Comparison of ENCODE assay signal across 19 cellular contexts in genomic region chr7:150388306-150388705, GRCh38. TPM values are rescaled to one million over a fixed set of nuclear protein-coding genes. Genes with fewer than 3 reads are reported as not detected.
DNase-seq lines count a peak whose midpoint lies in the region; ATAC-seq and TF ChIP-seq lines count a peak whose summit lies in the region.
"Had no signal": no experiment of that assay in that cellular context is flagged by ENCODE, and none has a peak within 500 bp of the region (broad histone marks: within the 10 kb centered on the region; RNA-seq: fewer than 3 reads in every experiment).

No MANE protein-coding gene starts in this region.

- H3K27ac ChIP-seq in GM23338 (ENCODE audit: low read depth) = no peak overlapping the region
- peak overlapping the region; percentile 57 for H3K27ac ChIP-seq in angular gyrus (ENCODE audit: low read depth, low read length)
- peak overlapping the region; percentile 22 for H3K27ac ChIP-seq in right cardiac atrium (ENCODE audit: low read length)
- peak overlapping the region; percentile 60 to 76 (median 67) for H3K27ac ChIP-seq in sigmoid colon
- H3K27ac ChIP-seq: foreskin keratinocyte, uterus had no signal

- TF ChIP-seq CTCF in GM23338 (conservative IDR thresholded peaks at IDR 0.05; ENCODE audit: low read depth in 2 of 2) = no peak
- no peak for TF ChIP-seq CTCF in sigmoid colon (IDR thresholded peaks at IDR 0.05)

- H3K27me3 ChIP-seq in GM23338 (ENCODE audit: insufficient read depth) (no peaks in the 10 kb centered on the region), right cardiac atrium (ENCODE audit: control insufficient read depth, insufficient read depth) (no peaks in the 10 kb centered on the region), sigmoid colon (no peaks in the 10 kb centered on the region)
- H3K27me3 ChIP-seq: foreskin keratinocyte, uterus had no signal

- no peak for TF ChIP-seq EP300 in sigmoid colon (IDR thresholded peaks at IDR 0.05)

- DNase-seq in GM23338 (ENCODE audit: low spot score) (no peak), right cardiac atrium (no peak), sigmoid colon (no peak), NCI-H2227 (lab: John Stamatoyannopoulos, UW; ENCODE audit: unreplicated experiment) (no peak), DMS79 treated with DMSO at 0.1 percent for 48 hours (lab: John Stamatoyannopoulos, UW) (no peak), sciatic nerve (ENCODE audit: low spot score) (no peak)
- DNase-seq: activated CD4-positive, CD25-positive, alpha-beta regulatory T cell treated with anti-CD3 and anti-CD28 coated beads, Interleukin-2, amount 50 U/mL, for 72 hours; CD8-positive, alpha-beta T cell; foreskin keratinocyte; naive B cell; NCI-H1930; stimulated activated naive CD8-positive, alpha-beta T cell treated with anti-CD3 and anti-CD28 coated beads, Interleukin-15, Interleukin-2, amounts not matched to agents 100 U/mL and 50 U/mL, for 24 hours had no signal

- H3K27ac Mint-ChIP-seq in GM23338 = peak overlapping the region; percentile 89
- H3K27ac Mint-ChIP-seq: CD8-positive, alpha-beta T cell; naive B cell; T-helper 2 cell treated with Interferon-gamma antibody and Interleukin-4, amounts not matched to agents 5 μg/mL and 100 μg/mL, for 36 hours had no signal

- H3K36me3 ChIP-seq in GM23338 (ENCODE audit: insufficient read depth) (peaks cover 10% of the 10 kb centered on the region; the same call in 1 of the 2 replicates), sigmoid colon (no peaks in the 10 kb centered on the region)
- H3K36me3 ChIP-seq: prostate gland, uterus had no signal

- 74% methylated on average over 7 of the region's 7 CpGs for WGBS in right cardiac atrium
- 68 to 89% methylated on average over 7 of the region's 7 CpGs for WGBS in sigmoid colon, 2 donors

- H3K9me3 ChIP-seq in right cardiac atrium (ENCODE audit: control insufficient read depth, low read length) = no peaks in the 10 kb centered on the region
- no peaks in the 10 kb centered on the region for H3K9me3 ChIP-seq in sigmoid colon
- H3K9me3 ChIP-seq: prostate gland, uterus had no signal

- H3K4me3 Mint-ChIP-seq in GM23338 = no peak overlapping the region
- H3K4me3 Mint-ChIP-seq: CD8-positive, alpha-beta T cell; naive B cell; T-helper 2 cell treated with Interferon-gamma antibody and Interleukin-4, amounts not matched to agents 5 μg/mL and 100 μg/mL, for 36 hours had no signal

- ATAC-seq in GM23338 (no peak), right cardiac atrium (no peak), GM21526 (IDR thresholded peaks at IDR 0.05; ENCODE audit: low FRiP score, unreplicated experiment) (no peak), sciatic nerve (no peak)
- ATAC-seq: CD8-positive, alpha-beta T cell; stimulated activated naive CD8-positive, alpha-beta T cell treated with anti-CD3 and anti-CD28 coated beads, Interleukin-15, Interleukin-2, amounts not matched to agents 100 U/mL and 50 U/mL, for 24 hours had no signal

- TF ChIP-seq POLR2A in sigmoid colon (IDR thresholded peaks at IDR 0.05) = no peak

- peaks cover 35% of the 10 kb centered on the region for H3K79me2 ChIP-seq in GM23338 (replicated peaks; ENCODE audit: insufficient read depth)

- peaks cover 19% of the 10 kb centered on the region for H3K27me3 Mint-ChIP-seq in GM23338 (ENCODE audit: insufficient read depth, low read depth, poor library complexity)
- H3K27me3 Mint-ChIP-seq: naive B cell had no signal

- peaks cover 54% of the 10 kb centered on the region for H3K4me1 ChIP-seq in GM23338 (ENCODE audit: insufficient read depth)
- no peaks in the 10 kb centered on the region for H3K4me1 ChIP-seq in right cardiac atrium (ENCODE audit: control insufficient read depth, insufficient read depth, low read length)
- peaks cover 0 to 23% (median 20%) of the 10 kb centered on the region in 4 donors for H3K4me1 ChIP-seq in sigmoid colon
- H3K4me1 ChIP-seq: uterus had no signal

- no peak overlapping the region for H2AFZ ChIP-seq in GM23338

- H3K36me3 Mint-ChIP-seq in GM23338 (ENCODE audit: low read depth) = peaks cover 67% of the 10 kb centered on the region

- intact Hi-C loops in right cardiac atrium (cut with DNase I) (no loop called here), sigmoid colon (cut with DNase I) (loop anchor here (2.0 kb wide), 2 partner anchors 32 to 102 kb away; no protein-coding TSS in a partner anchor), sciatic nerve (cut with DNase I) (no loop called here)

- H3F3A ChIP-seq in GM23338 (replicated peaks; ENCODE audit: low read depth) = peaks cover 18% of the 10 kb centered on the region

- H3K4me3 ChIP-seq in GM23338 = no peak overlapping the region
- no peak overlapping the region for H3K4me3 ChIP-seq in right cardiac atrium (ENCODE audit: low read length)
- H3K4me3 ChIP-seq in sigmoid colon = no peak overlapping the region
- H3K4me3 ChIP-seq: lung, prostate gland, uterus had no signal

- H3K9me3 Mint-ChIP-seq in GM23338 = no peaks in the 10 kb centered on the region
- H3K9me3 Mint-ChIP-seq: CD8-positive, alpha-beta T cell; naive B cell; T-helper 2 cell treated with Interferon-gamma antibody and Interleukin-4, amounts not matched to agents 5 μg/mL and 100 μg/mL, for 36 hours had no signal

- H3K4me2 ChIP-seq in GM23338 = no peak overlapping the region

- H3K4me1 Mint-ChIP-seq in GM23338 = peaks cover 49% of the 10 kb centered on the region

- H4K20me1 ChIP-seq in GM23338 (replicated peaks; ENCODE audit: insufficient read depth) = no peaks in the 10 kb centered on the region

- H3K9me2 ChIP-seq in GM23338 (ENCODE audit: insufficient read depth) = no peaks in the 10 kb centered on the region

RNA-seq across cellular contexts. Expression of gene ZNF775, which starts 9.2 kb away (rescaled TPM):
- 35.2 and 38.2 TPM in 2 replicates for total RNA-seq in GM23338 (2014; rRNA removed; shearing (Covaris generic))
- polyA plus RNA-seq in GM23338 (2016; fragmentation: Nextera tagmentation; extraction: Ambion mirVana) (4.5 and 6.7 TPM in 2 replicates), right cardiac atrium (4.5 TPM), sigmoid colon (1 to 10 TPM; 3.0 to 6.1 (median 5.4) TPM)
- total RNA-seq in right cardiac atrium (1 to 10 TPM; 5.1 to 6.5 (median 5.8) TPM), sigmoid colon (10 to 100 TPM in 1 of 4 donors, 1 to 10 TPM in 3; 6.1 to 10.7 (median 6.9) TPM), sciatic nerve (11.1 TPM)

RNA-seq across cellular contexts. Expression of gene REPIN1, which starts 19.7 kb away (rescaled TPM):
- 143 and 156 TPM in 2 replicates for total RNA-seq in GM23338 (2014; rRNA removed; shearing (Covaris generic))
- 29.2 and 29.8 TPM in 2 replicates for polyA plus RNA-seq in GM23338 (2016; fragmentation: Nextera tagmentation; extraction: Ambion mirVana)
- total RNA-seq in right cardiac atrium = 100 to 1,000 TPM in 3 of 4 donors, 10 to 100 TPM in 1; 98.2 to 116 (median 107) TPM
- 70.6 TPM for polyA plus RNA-seq in right cardiac atrium
- 10 to 100 TPM; 56.3 to 63.7 (median 57.0) TPM for total RNA-seq in sigmoid colon
- 100 to 1,000 TPM in 1 of 3 donors, 10 to 100 TPM in 2; 50.9 to 131 (median 52.3) TPM for polyA plus RNA-seq in sigmoid colon
- total RNA-seq in sciatic nerve = 54.0 TPM

RNA-seq across cellular contexts. Expression of gene RARRES2, which starts 46.9 kb away (rescaled TPM):
- total RNA-seq in GM23338 (2014; rRNA removed; shearing (Covaris generic)) = 164 and 169 TPM in 2 replicates
- polyA plus RNA-seq in GM23338 (2016; fragmentation: Nextera tagmentation; extraction: Ambion mirVana) (314 and 317 TPM in 2 replicates), right cardiac atrium (193 TPM), sigmoid colon (100 to 1,000 TPM in 2 of 3 donors, 10 to 100 TPM in 1; 28.9 to 289 (median 132) TPM)
- total RNA-seq in right cardiac atrium (100 to 1,000 TPM; 111 to 195 (median 174) TPM), sigmoid colon (100 to 1,000 TPM; 257 to 447 (median 388) TPM), sciatic nerve (261 TPM)
- total RNA-seq: CD8-positive, alpha-beta T cell; endothelial cell of umbilical vein; foreskin keratinocyte had no signal
- polyA plus RNA-seq: endothelial cell of umbilical vein, foreskin keratinocyte had no signal
